ENCODE assay signal across 11 cellular contexts in genomic region chr7:29145553-29146081, GRCh38. TPM values are rescaled to one million over a fixed set of nuclear protein-coding genes. Genes with fewer than 3 reads are reported as not detected.
DNase-seq lines count a peak whose midpoint lies in the region; ATAC-seq, FAIRE-seq and TF ChIP-seq lines count a peak whose summit lies in the region.
"Had no signal": no experiment of that assay in that cellular context is flagged by ENCODE, and none has a peak within 500 bp of the region (broad histone marks: within the 10 kb centered on the region; RNA-seq: fewer than 3 reads in every experiment).

No MANE protein-coding gene starts in this region.

- H3K9ac ChIP-seq in HUES48 (ENCODE audit: low read depth, low read length) (0 out of 2 replicates have a peak overlapping the region, but pooled peaks have one; percentile 54), HepG2 (ENCODE audit: insufficient read depth, low read depth, low read length) (peak overlapping the region; percentile 70), smooth muscle cell (ENCODE audit: low read depth) (no peak overlapping the region), MM.1S (ENCODE audit: low read length) (no peak overlapping the region)

- TF ChIP-seq EP300 in HepG2 (IDR thresholded peaks at IDR 0.05; ENCODE audit: low read depth in 2 of 2, low read length in 2 of 2) = no peak; a peak in 1 of 4 replicates
- no peak for TF ChIP-seq EP300 in HepG2 (CRISPR knock-in tag; IDR thresholded peaks at IDR 0.05; ENCODE audit: borderline replicate concordance)

- H3K9me2 ChIP-seq in MM.1S (replicated peaks; ENCODE audit: insufficient read depth, low read length) = no peaks in the 10 kb centered on the region

- intact Hi-C loops in HepG2 (cut with micrococcal nuclease; ENCODE audit: unreplicated experiment) = no loop called here

- H3F3A ChIP-seq in smooth muscle cell (ENCODE audit: low read depth) (no peaks in the 10 kb centered on the region), MM.1S (ENCODE audit: insufficient read depth, low read length) (no peaks in the 10 kb centered on the region)

- CTCF ChIA-PET in HepG2 (lab: Yijun Ruan, JAX; ENCODE audit: low intra/inter-chr PET ratio, low total read pairs) = no interaction called here

- in situ Hi-C loops in astrocyte of the spinal cord (cut with HindIII; ENCODE audit: low sequenced_read_pairs) = no loop called here
- in situ Hi-C loops in HepG2 (cut with HindIII; ENCODE audit: extremely low pct_ligation_motif_present, low pct_unique_long_range_greater_than_20kb) = no loop called here

- POLR2A ChIA-PET in HepG2 (lab: Yijun Ruan, JAX) = interaction anchor here (0.9 to 3.0 kb wide), 10 partner anchors 11 to 55 kb away, joined by 3 to 21 read pairs (median 4); no protein-coding TSS in a partner anchor

- FAIRE-seq in HepG2 (lab: Jason Lieb, UNC) = no peak

- H3K9me3 ChIP-seq in HUES48 (ENCODE audit: control insufficient read depth, insufficient read depth, low read length) = no peaks in the 10 kb centered on the region
- no peaks in the 10 kb centered on the region for H3K9me3 ChIP-seq in HepG2 (ENCODE audit: low read length)
- no peaks in the 10 kb centered on the region for H3K9me3 ChIP-seq in smooth muscle cell (replicated peaks; ENCODE audit: low read depth)
- H3K9me3 ChIP-seq in MM.1S (replicated peaks; ENCODE audit: insufficient read depth, low read length) = no peaks in the 10 kb centered on the region

- H3K4me1 ChIP-seq in HUES48 (ENCODE audit: control insufficient read depth, insufficient read depth, low read length) = peaks cover 8% of the 10 kb centered on the region; the same call in 1 of the 2 replicates
- peaks cover 71% of the 10 kb centered on the region for H3K4me1 ChIP-seq in HepG2 (ENCODE audit: insufficient read depth, low read length)
- H3K4me1 ChIP-seq in smooth muscle cell (ENCODE audit: low read depth) = peaks cover 8% of the 10 kb centered on the region
- H3K4me1 ChIP-seq in MM.1S (ENCODE audit: low read length) = peaks cover 3% of the 10 kb centered on the region; the same call in 1 of the 2 replicates

- no peak for TF ChIP-seq CTCF in astrocyte of the spinal cord (IDR thresholded peaks at IDR 0.05; ENCODE audit: low read depth, low read length)
- TF ChIP-seq CTCF in HepG2 (CRISPR knock-in tag; IDR thresholded peaks at IDR 0.05) = no peak
- no peak for TF ChIP-seq CTCF in smooth muscle cell (IDR thresholded peaks at IDR 0.05; ENCODE audit: borderline replicate concordance, insufficient read depth, poor library complexity, severe bottlenecking)
- TF ChIP-seq CTCF in MM.1S (IDR thresholded peaks at IDR 0.05; ENCODE audit: low read length) = no peak

- no peak for TF ChIP-seq POLR2A in HepG2 (IDR thresholded peaks at IDR 0.05; ENCODE audit: insufficient read depth in 1 of 2, low read depth in 2 of 2, low read length in 2 of 2)

- TF ChIP-seq RAD21 in HepG2 (CRISPR knock-in tag; IDR thresholded peaks at IDR 0.05) = no peak

- H3K4me2 ChIP-seq in HepG2 (ENCODE audit: low read depth, low read length) = peak overlapping the region; percentile 95
- H3K4me2 ChIP-seq in smooth muscle cell = peak overlapping the region; percentile 85
- no peak overlapping the region for H3K4me2 ChIP-seq in MM.1S (ENCODE audit: low read depth, low read length)

- H3K79me2 ChIP-seq in HepG2 (ENCODE audit: insufficient read depth, low read length) = peaks cover 23% of the 10 kb centered on the region
- no peaks in the 10 kb centered on the region for H3K79me2 ChIP-seq in smooth muscle cell (ENCODE audit: low read depth)
- no peaks in the 10 kb centered on the region for H3K79me2 ChIP-seq in MM.1S (ENCODE audit: low read length)

- H3K27ac ChIP-seq in HUES48 (ENCODE audit: low read depth, low read length) (no peak overlapping the region), HepG2 (ENCODE audit: extremely low read length, insufficient read depth, low read length) (peak overlapping the region; percentile 68), smooth muscle cell (ENCODE audit: low read depth) (no peak overlapping the region), MM.1S (ENCODE audit: low read length) (no peak overlapping the region)

- H4K20me1 ChIP-seq in HepG2 (ENCODE audit: insufficient read depth, low read length) (no peaks in the 10 kb centered on the region), smooth muscle cell (ENCODE audit: low read depth) (no peaks in the 10 kb centered on the region), MM.1S (ENCODE audit: insufficient read depth, low read length) (no peaks in the 10 kb centered on the region)

- DNase-seq in astrocyte of the spinal cord (ENCODE audit: low read depth, low spot score) (no peak), HepG2 (ENCODE audit: low spot score) (no peak), smooth muscle cell (lab: John Stamatoyannopoulos, UW; ENCODE audit: unreplicated experiment) (no peak), MM.1S (no peak), NCI-H1436 (lab: John Stamatoyannopoulos, UW) (no peak)
- DNase-seq: activated naive CD8-positive, alpha-beta T cell treated with anti-CD3 and anti-CD28 coated beads, Interleukin-2, amount 10 ng/mL, durations not matched to agents 7 days and 5 days; IMR-90; NCI-H774 had no signal

- H3K27me3 ChIP-seq in HUES48 (ENCODE audit: control insufficient read depth, insufficient read depth, low read length) = peaks cover 17% of the 10 kb centered on the region
- no peaks in the 10 kb centered on the region; a peak in 1 of 5 replicates for H3K27me3 ChIP-seq in HepG2 (ENCODE audit: control insufficient read depth in 1 of 2, insufficient read depth in 2 of 2, low read length in 2 of 2)
- peaks cover 36% of the 10 kb centered on the region for H3K27me3 ChIP-seq in smooth muscle cell (ENCODE audit: low read depth)
- no peaks in the 10 kb centered on the region for H3K27me3 ChIP-seq in MM.1S (replicated peaks; ENCODE audit: insufficient read depth, low read length)

- peak overlapping the region; percentile 82 for H3K4me3 ChIP-seq in HUES48 (ENCODE audit: low read depth, low read length)
- H3K4me3 ChIP-seq in astrocyte of the spinal cord (ENCODE audit: low read depth, low read length) = peak overlapping the region; percentile 25
- peak overlapping the region; percentile 75 to 85 (median 78) for H3K4me3 ChIP-seq in HepG2 (replicated peaks in 1 of 3; ENCODE audit: insufficient read depth in 1 of 3, low read depth in 2 of 3, low read length in 3 of 3)
- peak overlapping the region; percentile 54 for H3K4me3 ChIP-seq in smooth muscle cell
- H3K4me3 ChIP-seq in MM.1S (ENCODE audit: low read length) = no peak overlapping the region

- ATAC-seq in HepG2 (no peak; the same call in 2 of the 3 replicates), HG02938 (IDR thresholded peaks at IDR 0.05; ENCODE audit: unreplicated experiment) (no peak), HG03342 (IDR thresholded peaks at IDR 0.05; ENCODE audit: unreplicated experiment) (no peak)

- H2AFZ ChIP-seq in HepG2 (ENCODE audit: low read length) (peak overlapping the region; percentile 87), smooth muscle cell (ENCODE audit: low read depth) (peak overlapping the region; percentile 77), MM.1S (ENCODE audit: low read length) (no peak overlapping the region)

- BruUV-seq in HepG2 (replicated peaks; lab: Mats Ljungman, UMichigan) = no TSS peak

- H3K36me3 ChIP-seq in HUES48 (ENCODE audit: control insufficient read depth, insufficient read depth, low read length) (no peaks in the 10 kb centered on the region; the same call in 1 of the 2 replicates), HepG2 (replicated peaks in 1 of 2; ENCODE audit: control insufficient read depth in 1 of 2, insufficient read depth in 2 of 2, low read length in 2 of 2) (no peaks in the 10 kb centered on the region), smooth muscle cell (ENCODE audit: low read depth) (no peaks in the 10 kb centered on the region), MM.1S (replicated peaks; ENCODE audit: insufficient read depth, low read length) (no peaks in the 10 kb centered on the region)

- WGBS in HepG2 (ENCODE audit: low lambda C conversion rate) = under 1% methylated on average over 9 of the region's 9 CpGs
- WGBS in smooth muscle cell (ENCODE audit: low lambda C conversion rate) = 17% methylated on average over 9 of the region's 9 CpGs

RNA-seq across cellular contexts. Expression of gene CPVL, which starts 0.7 kb away (rescaled TPM):
- total RNA-seq in HepG2 (2016; rRNA removed; fragmentation: Illumina TruSeq; extraction: Trizol) (30.7 and 59.2 TPM in 2 replicates), smooth muscle cell (18.7 and 29.8 TPM in 2 replicates)
- 4.3 and 6.2 TPM in 2 replicates for total RNA-seq in HepG2 (2016; cell fraction: cytosol; rRNA removed; fragmentation: Illumina TruSeq; extraction: Trizol; ENCODE audit: low read depth)
- 31.2 and 60.0 TPM in 2 replicates for total RNA-seq in HepG2 (2016; cell fraction: insoluble cytoplasmic fraction; rRNA removed; fragmentation: Illumina TruSeq; extraction: Trizol)
- 7.0 and 7.3 TPM in 2 replicates for total RNA-seq in HepG2 (2016; cell fraction: membrane; rRNA removed; fragmentation: Illumina TruSeq; extraction: Trizol)
- total RNA-seq in HepG2 (2016; cell fraction: nucleus; rRNA removed; fragmentation: Illumina TruSeq; extraction: Trizol) = 49.3 and 53.0 TPM in 2 replicates
- polyA plus RNA-seq in HepG2 (2011; rRNA removed) (265 and 294 TPM in 2 replicates), smooth muscle cell (7.2 and 20.8 TPM in 2 replicates)
- 146 and 189 TPM in 2 replicates for polyA plus RNA-seq in HepG2 (2011; cell fraction: cytosol; rRNA removed)
- 43.3 and 47.4 TPM in 2 replicates for polyA plus RNA-seq in HepG2 (2011; cell fraction: nucleus; rRNA removed)
- polyA plus RNA-seq in HepG2 (2012) = 82.4 and 104 TPM in 2 replicates
- 4.6 and 4.9 TPM in 2 replicates for polyA plus RNA-seq in HepG2 (2016; cell fraction: cytosol; fragmentation: Illumina TruSeq; extraction: Trizol; ENCODE audit: low read depth)
- 25.0 and 26.5 TPM in 2 replicates for polyA plus RNA-seq in HepG2 (2016; cell fraction: insoluble cytoplasmic fraction; fragmentation: Illumina TruSeq; extraction: Trizol; ENCODE audit: low read depth)
- polyA plus RNA-seq in HepG2 (2016; cell fraction: membrane; fragmentation: Illumina TruSeq; extraction: Trizol; ENCODE audit: low read depth) = 4.6 and 5.3 TPM in 2 replicates
- polyA plus RNA-seq in HepG2 (2016; cell fraction: nucleus; fragmentation: Illumina TruSeq; extraction: Trizol; ENCODE audit: insufficient read depth, low read depth) = 57.7 and 58.9 TPM in 2 replicates
- 27.4 and 324 TPM in 2 replicates for polyA minus RNA-seq in HepG2 (2011; rRNA and poly(A)+ RNA removed; ENCODE audit: low replicate concordance)
- 112 and 141 TPM in 2 replicates for polyA minus RNA-seq in HepG2 (2011; cell fraction: cytosol; rRNA and poly(A)+ RNA removed)
- 56.5 and 70.9 TPM in 2 replicates for polyA minus RNA-seq in HepG2 (2011; cell fraction: nucleus; rRNA and poly(A)+ RNA removed)
- total RNA-seq: IMR-90 had no signal
- polyA plus RNA-seq: IMR-90 had no signal

RNA-seq across cellular contexts. Expression of gene CHN2, which starts 49.0 kb away (rescaled TPM):
- total RNA-seq in HepG2 (2016; rRNA removed; fragmentation: Illumina TruSeq; extraction: Trizol) = 23.5 and 28.6 TPM in 2 replicates
- 15.0 and 15.4 TPM in 2 replicates for total RNA-seq in HepG2 (2016; cell fraction: cytosol; rRNA removed; fragmentation: Illumina TruSeq; extraction: Trizol; ENCODE audit: low read depth)
- 22.0 and 23.2 TPM in 2 replicates for total RNA-seq in HepG2 (2016; cell fraction: insoluble cytoplasmic fraction; rRNA removed; fragmentation: Illumina TruSeq; extraction: Trizol)
- 19.9 and 22.8 TPM in 2 replicates for total RNA-seq in HepG2 (2016; cell fraction: membrane; rRNA removed; fragmentation: Illumina TruSeq; extraction: Trizol)
- 29.6 and 33.8 TPM in 2 replicates for total RNA-seq in HepG2 (2016; cell fraction: nucleus; rRNA removed; fragmentation: Illumina TruSeq; extraction: Trizol)
- 21.7 and 30.5 TPM in 2 replicates for polyA plus RNA-seq in HepG2 (2011; rRNA removed)
- 15.7 and 19.8 TPM in 2 replicates for polyA plus RNA-seq in HepG2 (2011; cell fraction: cytosol; rRNA removed)
- polyA plus RNA-seq in HepG2 (2011; cell fraction: nucleus; rRNA removed) = 16.7 and 17.0 TPM in 2 replicates
- polyA plus RNA-seq in HepG2 (2012) = 22.4 and 41.2 TPM in 2 replicates
- 10.8 and 11.3 TPM in 2 replicates for polyA plus RNA-seq in HepG2 (2016; cell fraction: cytosol; fragmentation: Illumina TruSeq; extraction: Trizol; ENCODE audit: low read depth)
- polyA plus RNA-seq in HepG2 (2016; cell fraction: insoluble cytoplasmic fraction; fragmentation: Illumina TruSeq; extraction: Trizol; ENCODE audit: low read depth) = 23.9 and 24.0 TPM in 2 replicates
- polyA plus RNA-seq in HepG2 (2016; cell fraction: membrane; fragmentation: Illumina TruSeq; extraction: Trizol; ENCODE audit: low read depth) = 15.8 and 19.6 TPM in 2 replicates
- 21.1 and 21.8 TPM in 2 replicates for polyA plus RNA-seq in HepG2 (2016; cell fraction: nucleus; fragmentation: Illumina TruSeq; extraction: Trizol; ENCODE audit: insufficient read depth, low read depth)
- polyA minus RNA-seq in HepG2 (2011; rRNA and poly(A)+ RNA removed; ENCODE audit: low replicate concordance) = 9.7 and 45.6 TPM in 2 replicates
- 20.1 and 25.7 TPM in 2 replicates for polyA minus RNA-seq in HepG2 (2011; cell fraction: cytosol; rRNA and poly(A)+ RNA removed)
- 96.8 and 105 TPM in 2 replicates for polyA minus RNA-seq in HepG2 (2011; cell fraction: nucleus; rRNA and poly(A)+ RNA removed)
- total RNA-seq in smooth muscle cell = 14.0 and 20.7 TPM in 2 replicates
- 7.4 and 15.7 TPM in 2 replicates for polyA plus RNA-seq in smooth muscle cell
- total RNA-seq: IMR-90 had no signal
- polyA plus RNA-seq: IMR-90 had no signal

Comparison
In these comparisons a context has a peak if more than half of its experiments do, and no peak if none do; other contexts are left out.
1. H3K9ac ChIP-seq: peak in HUES48 (single experiment) and HepG2 (single experiment); none in smooth muscle cell (single experiment) and MM.1S (single experiment).